8 cellular contexts compared by ENCODE assay signal in genomic region chrY:13435968-13436937, GRCh38. TPM values are rescaled to one million over a fixed set of nuclear protein-coding genes. Genes with fewer than 3 reads are reported as not detected.
A peak's percentile ranks its signal among the peaks of the same experiment; 100 is the strongest.
DNase-seq lines count a peak whose midpoint lies in the region; TF ChIP-seq lines count a peak whose summit lies in the region.

No MANE protein-coding gene starts in this region.

- H3K4me1 Mint-ChIP-seq in T-helper 2 cell treated with Interferon-gamma antibody and Interleukin-4, amounts not matched to agents 5 μg/mL and 100 μg/mL, for 36 hours (ENCODE audit: low read depth): peaks cover 22% of the 10 kb centered on the region
- H3K4me1 Mint-ChIP-seq in Calu3 (ENCODE audit: low read depth, unreplicated experiment): no peaks in the 10 kb centered on the region

- in situ Hi-C loops in HAP-1 (cut with MboI; ENCODE audit: low sequenced_read_pairs): no loop called here

- peak overlapping the region; percentile 94 for H3K27ac Mint-ChIP-seq in T-helper 2 cell treated with Interferon-gamma antibody and Interleukin-4, amounts not matched to agents 5 μg/mL and 100 μg/mL, for 36 hours
- no peak overlapping the region for H3K27ac Mint-ChIP-seq in Calu3 (ENCODE audit: unreplicated experiment)

- H3K4me3 ChIP-seq in fibroblast of villous mesenchyme (ENCODE audit: low read depth, low read length) (peak overlapping the region; percentile 62), HAP-1 (no peak overlapping the region)

- H3K9me3 Mint-ChIP-seq in T-helper 2 cell treated with Interferon-gamma antibody and Interleukin-4, amounts not matched to agents 5 μg/mL and 100 μg/mL, for 36 hours: peaks cover 28% of the 10 kb centered on the region
- H3K9me3 Mint-ChIP-seq in Calu3 (ENCODE audit: low read depth, unreplicated experiment): no peaks in the 10 kb centered on the region

- no peaks in the 10 kb centered on the region for H3K27me3 ChIP-seq in HAP-1 (ENCODE audit: low read depth)

- peaks cover 52% of the 10 kb centered on the region for H3K36me3 Mint-ChIP-seq in T-helper 2 cell treated with Interferon-gamma antibody and Interleukin-4, amounts not matched to agents 5 μg/mL and 100 μg/mL, for 36 hours (ENCODE audit: low read depth)
- no peaks in the 10 kb centered on the region for H3K36me3 Mint-ChIP-seq in Calu3 (ENCODE audit: insufficient read depth, unreplicated experiment)

- H3K4me3 Mint-ChIP-seq in T-helper 2 cell treated with Interferon-gamma antibody and Interleukin-4, amounts not matched to agents 5 μg/mL and 100 μg/mL, for 36 hours: peak overlapping the region; percentile 92
- H3K4me3 Mint-ChIP-seq in Calu3 (ENCODE audit: low read depth, unreplicated experiment): no peak overlapping the region

- intact Hi-C loops in Calu3 (cut with micrococcal nuclease; ENCODE audit: unreplicated experiment): no loop called here

- TF ChIP-seq CTCF in fibroblast of villous mesenchyme (IDR thresholded peaks at IDR 0.05; ENCODE audit: insufficient read depth, low read depth, low read length) (peak; percentile 43), Calu3 (IDR thresholded peaks at IDR 0.05; ENCODE audit: unreplicated experiment) (no peak)

- CTCF ChIA-PET in Calu3 (lab: Charles Lee): no interaction called here

- H3K9me3 ChIP-seq in HAP-1: no peaks in the 10 kb centered on the region

- DNase-seq in SKM-1 treated with dmso at 0.1 percent for 144 hours (lab: John Stamatoyannopoulos, UW; ENCODE audit: unreplicated experiment) (peak; percentile 1), SKM-1 (lab: John Stamatoyannopoulos, UW; ENCODE audit: unreplicated experiment) (no peak), fibroblast of villous mesenchyme (ENCODE audit: low read depth) (peak; percentile 65), Calu3 (no peak), DMS53 treated with DMSO at 0.1 percent for 48 hours (lab: John Stamatoyannopoulos, UW; ENCODE audit: unreplicated experiment) (no peak), HAP-1 (ENCODE audit: low spot score in 2 of 2) (no peak)
- peak; percentile 43 for DNase-seq in T-helper 2 cell treated with Interferon-gamma antibody and Interleukin-4, amounts not matched to agents 5 μg/mL and 100 μg/mL, for 36 hours (ENCODE audit: low spot score)
- peak; percentile 68 for DNase-seq in stimulated activated CD8-positive, alpha-beta memory T cell treated with anti-CD3 and anti-CD28 coated beads, Interleukin-4, amount 100 ng/mL, for 48 hours

- H3K36me3 ChIP-seq in HAP-1 (replicated peaks): no peaks in the 10 kb centered on the region

- H3K4me1 ChIP-seq in HAP-1: no peaks in the 10 kb centered on the region

- H3K27me3 Mint-ChIP-seq in T-helper 2 cell treated with Interferon-gamma antibody and Interleukin-4, amounts not matched to agents 5 μg/mL and 100 μg/mL, for 36 hours (ENCODE audit: low read depth): no peaks in the 10 kb centered on the region
- no peaks in the 10 kb centered on the region for H3K27me3 Mint-ChIP-seq in Calu3 (ENCODE audit: unreplicated experiment)

- no TSS peak for BruUV-seq in Calu3 (replicated peaks; lab: Mats Ljungman, UMichigan)

RNA-seq across cellular contexts. Expression of gene UTY, which starts 43.6 kb away (rescaled TPM):
- total RNA-seq in fibroblast of villous mesenchyme (3.5 TPM in 1 of 2 replicates, not detected in the other), Calu3 (2022) (not detected in 2 replicates)

Comparison
In these comparisons a context has a peak if more than half of its experiments do, and no peak if none do; other contexts are left out.
1. DNase-seq: peak in SKM-1 treated with dmso at 0.1 percent for 144 hours (single experiment), T-helper 2 cell treated with Interferon-gamma antibody and Interleukin-4, amounts not matched to agents 5 μg/mL and 100 μg/mL, for 36 hours (single experiment), fibroblast of villous mesenchyme (single experiment) and stimulated activated CD8-positive, alpha-beta memory T cell treated with anti-CD3 and anti-CD28 coated beads, Interleukin-4, amount 100 ng/mL, for 48 hours (single experiment); none in SKM-1 (single experiment), Calu3 (single experiment), DMS53 treated with DMSO at 0.1 percent for 48 hours (single experiment) and HAP-1 (0 of 2).